8 cellular contexts compared by ENCODE assay signal in the genomic region with DNA sequence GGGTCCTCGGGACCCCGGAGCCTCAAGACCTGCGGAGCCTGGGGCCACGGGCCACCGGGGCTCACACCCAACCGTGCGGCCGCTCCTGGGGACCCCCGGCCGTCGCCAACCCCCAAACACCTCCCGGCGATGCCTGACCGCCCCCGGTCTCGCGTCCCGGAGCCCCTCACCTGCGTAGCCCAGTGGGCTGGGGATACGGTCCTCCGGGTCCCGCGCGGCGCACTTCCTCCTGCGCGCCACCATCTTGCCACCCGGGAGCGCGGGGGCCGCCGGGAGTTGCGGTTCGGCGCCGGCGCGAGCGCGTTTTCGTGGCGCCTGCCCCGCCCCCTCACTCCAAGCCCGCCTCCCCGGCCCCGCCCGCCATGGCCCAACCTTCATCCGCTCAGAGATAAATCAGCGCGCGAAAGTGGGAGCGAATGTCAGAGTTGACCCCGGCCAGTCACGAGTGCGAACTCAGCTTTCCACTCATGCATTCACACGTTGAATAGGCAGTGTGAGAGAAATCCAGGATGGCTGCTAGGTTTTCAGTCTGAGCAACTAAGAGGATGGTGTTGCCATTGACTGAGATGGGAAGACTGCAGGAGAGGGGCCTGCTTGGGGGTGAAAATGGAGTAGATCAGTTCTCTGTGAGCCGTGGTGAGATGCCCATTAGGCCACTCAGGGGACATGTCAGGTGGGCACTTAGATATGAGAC. TPM values are rescaled to one million over a fixed set of nuclear protein-coding genes. Genes with fewer than 3 reads are reported as not detected.
DNase-seq lines count a peak whose midpoint lies in the region; ATAC-seq and TF ChIP-seq lines count a peak whose summit lies in the region.

Gene RRP7A (minus strand): TSS at position 253 of the 694 bp plus-strand sequence. CDS start 10 bp downstream, at position 243.

- H3K9me3 Mint-ChIP-seq in chondrocyte (ENCODE audit: low read depth) = no peaks in the 10 kb centered on the region

- H3K27ac Mint-ChIP-seq in chondrocyte (ENCODE audit: unreplicated experiment) = peak within 1 kb of the TSS; percentile 85

- peak; percentile 51 for DNase-seq in NCI-H146 (lab: John Stamatoyannopoulos, UW)
- DNase-seq in NCI-H146 treated with DMSO at 0.1 percent for 48 hours (lab: John Stamatoyannopoulos, UW; ENCODE audit: unreplicated experiment) = no peak
- DNase-seq in NCI-H2171 (lab: John Stamatoyannopoulos, UW) = peak; percentile 81
- peak; percentile 74 to 79 for DNase-seq in activated CD4-positive, alpha-beta T cell treated with anti-CD3 and anti-CD28 coated beads for 24 hours (ENCODE audit: low read depth in 2 of 2)
- DNase-seq in chondrocyte (ENCODE audit: low spot score) = peak; percentile 94
- peak; percentile 55 for DNase-seq in kidney glomerular epithelial cell (lab: John Stamatoyannopoulos, UW)
- peak; percentile 90 for DNase-seq in stimulated activated CD4-positive, alpha-beta T cell treated with anti-CD3 and anti-CD28 coated beads, Interleukin-15, amount 100 ng/mL, for 24 hours

- peak within 1 kb of the TSS; percentile 98 for H3K4me3 Mint-ChIP-seq in chondrocyte (ENCODE audit: unreplicated experiment)

- peaks cover 7% of the 10 kb centered on the region for H3K36me3 Mint-ChIP-seq in chondrocyte (ENCODE audit: low read depth)

- H3K27me3 Mint-ChIP-seq in chondrocyte (ENCODE audit: low read depth) = no peaks in the 10 kb centered on the region

- peak; percentile 25 for TF ChIP-seq CTCF in chondrocyte (IDR thresholded peaks at IDR 0.05)

- ATAC-seq in HG02759 (IDR thresholded peaks at IDR 0.05; ENCODE audit: unreplicated experiment) = peak; percentile 77

- peaks cover 15% of the 10 kb centered on the region for H3K4me1 Mint-ChIP-seq in chondrocyte (ENCODE audit: low read depth)

RNA-seq across cellular contexts. Expression of gene RRP7A, which starts in this region (rescaled TPM):
- total RNA-seq in chondrocyte = 33.8 to 39.3 TPM (median 34.8 TPM) in 3 replicates
